23 cellular contexts compared by ENCODE assay signal in the genomic region with DNA sequence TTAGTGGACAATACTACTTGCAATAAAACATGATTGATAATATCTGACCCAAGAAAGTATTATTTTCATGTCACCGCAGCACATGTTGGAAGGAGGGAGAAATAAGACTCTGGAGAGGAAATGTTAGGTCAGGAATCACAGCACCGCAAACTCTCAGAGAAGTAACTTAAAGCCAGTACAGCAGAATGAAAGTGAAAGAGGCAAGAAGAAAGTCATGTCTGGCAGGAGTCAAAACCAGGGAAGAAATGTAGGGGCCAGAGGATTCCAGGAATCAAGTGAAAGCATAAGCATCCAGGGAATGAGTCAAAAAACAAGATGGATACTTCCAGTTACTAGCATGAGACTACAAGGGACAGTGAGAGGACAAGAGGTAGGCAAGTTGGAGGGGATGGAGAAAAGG.
DNase-seq lines count a peak whose midpoint lies in the region; ATAC-seq and TF ChIP-seq lines count a peak whose summit lies in the region.
"Had no signal": no experiment of that assay in that cellular context is flagged by ENCODE, and none has a peak within 500 bp of the region (broad histone marks: within the 10 kb centered on the region; RNA-seq: fewer than 3 reads in every experiment).

No MANE protein-coding gene starts in this region.

- TF ChIP-seq CTCF in natural killer cell (IDR thresholded peaks at IDR 0.05), result no peak

- 31 to 83% (median 56%) methylated on average over 2 of the region's 2 CpGs for WGBS in adipose tissue, 3 donors

- peak overlapping the region in 1 of 2 donors; percentile 3 for H3K27ac Mint-ChIP-seq in natural killer cell
- H3K27ac Mint-ChIP-seq: effector memory CD8-positive, alpha-beta T cell; stimulated activated naive CD8-positive, alpha-beta T cell treated with anti-CD3 and anti-CD28 coated beads, Interleukin-15, amount 100 ng/mL, for 72 hours; WTC11 had no signal

- peaks cover 0 to 7% of the 10 kb centered on the region in 2 donors for H3K4me1 Mint-ChIP-seq in natural killer cell
- H3K4me1 Mint-ChIP-seq: WTC11 had no signal

- peak; percentile 11 for DNase-seq in AG20443 (ENCODE audit: low spot score)
- DNase-seq in EH (ENCODE audit: low read depth), result peak; percentile 6
- DNase-seq in left kidney (ENCODE audit: low read depth, low spot score), result peak; percentile 62
- no peak for DNase-seq in germinal center (ENCODE audit: low spot score)
- no peak for DNase-seq in natural killer cell
- DNase-seq in NCI-H446 (lab: John Stamatoyannopoulos, UW), result no peak
- DNase-seq: activated effector memory CD4-positive, alpha-beta T cell treated with anti-CD3 and anti-CD28 coated beads, Interleukin-2, amount 50 U/mL, for 16 hours; BE2C; effector memory CD8-positive, alpha-beta T cell; GOT3; hippocampal formation; islet precursor cell; mammary epithelial cell; NCI-H1092 treated with DMSO at 0.1 percent for 48 hours; NCI-H748 treated with DMSO at 0.1 percent for 48 hours; PC-9; posterior cingulate gyrus; SJCRH30; stimulated activated naive CD8-positive, alpha-beta T cell treated with anti-CD3 and anti-CD28 coated beads, Interleukin-15, amount 100 ng/mL, for 72 hours; upper lobe of left lung had no signal

- intact Hi-C loops in natural killer cell (cut with micrococcal nuclease), result no loop called here

- no peaks in the 10 kb centered on the region for H3K27me3 Mint-ChIP-seq in natural killer cell (ENCODE audit: low read depth in 2 of 2)
- H3K27me3 Mint-ChIP-seq: effector memory CD8-positive, alpha-beta T cell; stimulated activated naive CD8-positive, alpha-beta T cell treated with anti-CD3 and anti-CD28 coated beads, Interleukin-15, amount 100 ng/mL, for 72 hours had no signal

- peaks cover 7% of the 10 kb centered on the region for H3K36me3 Mint-ChIP-seq in natural killer cell

- peaks cover 0 to 2% of the 10 kb centered on the region in 2 donors for H3K9me3 Mint-ChIP-seq in natural killer cell
- H3K9me3 Mint-ChIP-seq: effector memory CD8-positive, alpha-beta T cell had no signal

- ATAC-seq in natural killer cell, result no peak
- ATAC-seq: effector memory CD8-positive, alpha-beta T cell; stimulated activated naive CD8-positive, alpha-beta T cell treated with anti-CD3 and anti-CD28 coated beads, Interleukin-15, amount 100 ng/mL, for 72 hours; WTC11 had no signal

- H3K27ac ChIP-seq in adipose tissue (ENCODE audit: low read depth, low read length), result peak overlapping the region; percentile 26
- H3K27ac ChIP-seq: KMS-11, PC-9, SJCRH30, upper lobe of left lung had no signal

- no peak overlapping the region for H3K4me3 Mint-ChIP-seq in natural killer cell
- H3K4me3 Mint-ChIP-seq: effector memory CD8-positive, alpha-beta T cell; WTC11 had no signal

Comparison
In these comparisons a context has a peak if more than half of its experiments do, and no peak if none do; other contexts are left out.
1. DNase-seq: peak in AG20443 (single experiment), EH (single experiment) and left kidney (single experiment); none in germinal center (single experiment), natural killer cell (single experiment) and NCI-H446 (0 of 2).